Comparison of ENCODE assay signal across 15 cellular contexts in genomic region chr1:184395370-184395769, GRCh38. TPM values are rescaled to one million over a fixed set of nuclear protein-coding genes. Genes with fewer than 3 reads are reported as not detected.
"Had no signal": no experiment of that assay in that cellular context is flagged by ENCODE, and none has a peak within 500 bp of the region (broad histone marks: within the 10 kb centered on the region; RNA-seq: fewer than 3 reads in every experiment).

No MANE protein-coding gene starts in this region.

- H3K36me3 ChIP-seq: neutrophil, ovary had no signal

- H3K27me3 ChIP-seq: dorsolateral prefrontal cortex, ovary had no signal

- H3K4me3 ChIP-seq: coronary artery, dorsolateral prefrontal cortex, lung, ovary, smooth muscle cell had no signal

- DNase-seq: dorsolateral prefrontal cortex; effector CD8-positive, alpha-beta T cell; left colon; left ventricle myocardium superior; mesendoderm; naive thymus-derived CD4-positive, alpha-beta T cell; ovary; right cardiac atrium; stimulated activated CD4-positive, alpha-beta T cell treated with anti-CD3 and anti-CD28 coated beads, Interleukin-2, amount 100 ng/mL, for 48 hours; stimulated activated naive CD4-positive, alpha-beta T cell treated with Interleukin-2 at 50 U/mL for 16 hours; trophoblast cell had no signal

- H3K4me3 Mint-ChIP-seq: naive thymus-derived CD4-positive, alpha-beta T cell had no signal

- H3K27ac Mint-ChIP-seq: naive thymus-derived CD4-positive, alpha-beta T cell had no signal

- H3K36me3 Mint-ChIP-seq: naive thymus-derived CD4-positive, alpha-beta T cell had no signal

- H3K9me3 ChIP-seq: neutrophil, ovary had no signal

- H3K4me2 ChIP-seq: smooth muscle cell had no signal

- H3K27ac ChIP-seq: coronary artery, dorsolateral prefrontal cortex, neutrophil, ovary had no signal

- H3K9me3 Mint-ChIP-seq: naive thymus-derived CD4-positive, alpha-beta T cell had no signal

RNA-seq across cellular contexts. Expression of gene C1orf21, which starts 8.5 kb away (rescaled TPM):
- polyA plus RNA-seq: naive thymus-derived CD4-positive, alpha-beta T cell had no signal
